ENCODE assay signal across 1 cellular context in the genomic region with DNA sequence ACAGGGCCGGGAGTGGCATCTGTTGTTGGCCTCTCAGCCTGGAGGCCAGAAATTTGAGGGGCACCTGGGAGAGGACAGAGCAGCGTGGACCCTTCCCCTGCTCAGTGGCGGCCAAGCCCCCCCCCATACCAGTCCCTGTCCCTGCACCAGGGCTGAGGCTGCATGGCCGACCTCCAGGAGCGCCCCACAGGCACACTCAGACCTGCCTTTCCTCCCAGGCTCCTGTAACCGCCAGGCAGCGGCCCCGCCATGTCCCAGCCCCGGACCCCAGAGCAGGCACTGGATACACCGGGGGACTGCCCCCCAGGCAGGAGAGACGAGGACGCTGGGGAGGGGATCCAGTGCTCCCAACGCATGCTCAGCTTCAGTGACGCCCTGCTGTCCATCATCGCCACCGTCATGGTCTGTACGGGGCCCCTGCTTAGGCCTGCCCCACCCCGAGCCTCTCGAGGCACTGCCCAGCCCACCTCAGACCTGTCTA.
TF ChIP-seq lines count a peak whose summit lies in the region.

No MANE protein-coding gene starts in this region.

TF ChIP-seq in K562, 482 proteins besides CTCF, POLR2A, EP300 and RAD21:
- TF ChIP-seq, protein P1, sequence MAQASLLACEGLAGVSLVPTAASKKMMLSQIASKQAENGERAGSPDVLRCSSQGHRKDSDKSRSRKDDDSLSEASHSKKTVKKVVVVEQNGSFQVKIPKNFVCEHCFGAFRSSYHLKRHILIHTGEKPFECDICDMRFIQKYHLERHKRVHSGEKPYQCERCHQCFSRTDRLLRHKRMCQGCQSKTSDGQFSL (CRISPR knock-in tag; IDR thresholded peaks at IDR 0.05): 0 out of 2 replicates have a peak, but pooled peaks have one; percentile 13
- TF ChIP-seq, protein P1 (tag; IDR thresholded peaks at IDR 0.05): no peak
- 0 out of 2 replicates have a peak, but pooled peaks have one; percentile 10 for TF ChIP-seq POLR2G (IDR thresholded peaks at IDR 0.05; ENCODE audit: low read depth, low read length)
- TF ChIP-seq, protein P2, sequence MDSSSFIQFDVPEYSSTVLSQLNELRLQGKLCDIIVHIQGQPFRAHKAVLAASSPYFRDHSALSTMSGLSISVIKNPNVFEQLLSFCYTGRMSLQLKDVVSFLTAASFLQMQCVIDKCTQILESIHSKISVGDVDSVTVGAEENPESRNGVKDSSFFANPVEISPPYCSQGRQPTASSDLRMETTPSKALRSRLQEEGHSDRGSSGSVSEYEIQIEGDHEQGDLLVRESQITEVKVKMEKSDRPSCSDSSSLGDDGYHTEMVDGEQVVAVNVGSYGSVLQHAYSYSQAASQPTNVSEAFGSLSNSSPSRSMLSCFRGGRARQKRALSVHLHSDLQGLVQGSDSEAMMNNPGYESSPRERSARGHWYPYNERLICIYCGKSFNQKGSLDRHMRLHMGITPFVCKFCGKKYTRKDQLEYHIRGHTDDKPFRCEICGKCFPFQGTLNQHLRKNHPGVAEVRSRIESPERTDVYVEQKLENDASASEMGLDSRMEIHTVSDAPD (CRISPR knock-in tag; IDR thresholded peaks at IDR 0.05): no peak
